Comparison of ENCODE assay signal across 10 cellular contexts in the genomic region with DNA sequence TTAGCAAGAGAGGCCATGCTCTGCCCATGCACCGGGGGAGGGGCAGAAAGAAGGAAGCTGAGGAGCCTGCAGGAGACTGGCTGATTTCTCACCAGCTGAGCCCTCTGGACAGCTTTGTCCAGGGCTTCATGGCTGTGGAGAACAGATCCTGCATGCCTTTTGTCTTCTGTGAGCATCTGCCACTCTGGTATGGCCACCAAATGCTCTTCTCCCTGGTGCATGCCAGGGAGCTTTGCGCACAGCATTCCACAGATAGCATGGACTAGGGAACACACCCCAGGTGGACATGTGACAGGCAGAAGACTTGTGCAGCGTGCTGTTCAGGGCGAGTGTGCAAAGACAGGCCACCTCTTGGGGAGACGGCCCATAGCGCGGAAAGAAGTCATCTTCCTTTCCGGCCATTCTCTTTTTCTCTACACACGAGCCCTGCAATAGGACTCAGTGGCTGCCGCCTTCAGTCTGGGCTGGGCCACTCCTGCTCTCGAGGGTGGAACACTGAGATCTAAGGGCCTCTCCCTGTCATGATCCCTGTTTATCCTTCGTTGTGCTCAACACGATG. TPM values are rescaled to one million over a fixed set of nuclear protein-coding genes. Genes with fewer than 3 reads are reported as not detected.
DNase-seq lines count a peak whose midpoint lies in the region; ATAC-seq and TF ChIP-seq lines count a peak whose summit lies in the region.
"Had no signal": no experiment of that assay in that cellular context is flagged by ENCODE, and none has a peak within 500 bp of the region (broad histone marks: within the 10 kb centered on the region; RNA-seq: fewer than 3 reads in every experiment).

No MANE protein-coding gene starts in this region.

- TF ChIP-seq CTCF in fibroblast of villous mesenchyme (IDR thresholded peaks at IDR 0.05; ENCODE audit: insufficient read depth, low read depth, low read length) (no peak), nephron (IDR thresholded peaks at IDR 0.05; ENCODE audit: unreplicated experiment in 3 of 3) (no peak), GM13976 (IDR thresholded peaks at IDR 0.05; ENCODE audit: borderline replicate concordance, control extremely low read depth, extremely low read depth, insufficient read depth, missing control alignments) (no peak)

- H3K27me3 ChIP-seq in aorta (ENCODE audit: control insufficient read depth in 1 of 2, insufficient read depth in 2 of 2, low read length in 1 of 2), result no peaks in the 10 kb centered on the region

- H3K36me3 Mint-ChIP-seq in nephron (ENCODE audit: low read depth), result no peaks in the 10 kb centered on the region
- H3K36me3 Mint-ChIP-seq: activated naive CD4-positive, alpha-beta T cell treated with anti-CD3 and anti-CD28 coated beads, Interleukin-2, amount 50 U/mL, for 24 hours; T-cell had no signal

- no peak overlapping the region for H3K27ac ChIP-seq in aorta (ENCODE audit: low read depth in 1 of 2, low read length in 2 of 2)

- 45 to 52% methylated on average over 13 of the region's 13 CpGs for WGBS in aorta, 2 donors

- in situ Hi-C loops in GM13976 (cut with MboI; ENCODE audit: low sequenced_read_pairs, unreplicated experiment), result no loop called here

- no peaks in the 10 kb centered on the region for H3K4me1 ChIP-seq in aorta (ENCODE audit: control insufficient read depth in 1 of 2, insufficient read depth in 2 of 2, low read length in 2 of 2)

- H3K27me3 Mint-ChIP-seq in nephron (ENCODE audit: low read depth), result peaks cover 10% of the 10 kb centered on the region

- H3K4me1 Mint-ChIP-seq in nephron, result peaks cover 61% of the 10 kb centered on the region

- DNase-seq in Right ventricle myocardium inferior (ENCODE audit: missing footprints) (no peak), cardiac septum (ENCODE audit: low spot score) (no peak), fibroblast of villous mesenchyme (ENCODE audit: low read depth) (no peak), aorta (no peak), GM13976 (ENCODE audit: low spot score) (no peak), T1000 (lab: John Stamatoyannopoulos, UW) (no peak)
- DNase-seq in activated effector memory CD4-positive, alpha-beta T cell treated with anti-CD3 and anti-CD28 coated beads, Interleukin-2, amount 50 U/mL, for 16 hours, result no peak

- peak overlapping the region; percentile 4 for H3K4me3 ChIP-seq in fibroblast of villous mesenchyme (ENCODE audit: low read depth, low read length)
- no peak overlapping the region for H3K4me3 ChIP-seq in aorta (ENCODE audit: low read length in 2 of 2)

- H3K36me3 ChIP-seq in aorta (ENCODE audit: control insufficient read depth in 1 of 2, insufficient read depth in 2 of 2, low read length in 1 of 2), result no peaks in the 10 kb centered on the region

- peak overlapping the region; percentile 84 to 86 (median 86) for H3K27ac Mint-ChIP-seq in nephron
- H3K27ac Mint-ChIP-seq: activated naive CD4-positive, alpha-beta T cell treated with anti-CD3 and anti-CD28 coated beads, Interleukin-2, amount 50 U/mL, for 24 hours; T-cell had no signal

- H3K9me3 ChIP-seq in aorta (ENCODE audit: control insufficient read depth, low read length), result no peaks in the 10 kb centered on the region

- peak overlapping the region; percentile 76 to 81 (median 76) for H3K4me3 Mint-ChIP-seq in nephron
- H3K4me3 Mint-ChIP-seq: activated naive CD4-positive, alpha-beta T cell treated with anti-CD3 and anti-CD28 coated beads, Interleukin-2, amount 50 U/mL, for 24 hours; T-cell had no signal

- intact Hi-C loops in Right ventricle myocardium inferior (cut with DNase I) (loop anchor here (5.0 to 10.0 kb wide), 3 partner anchors 39 to 433 kb away; no protein-coding TSS in a partner anchor), cardiac septum (cut with DNase I) (no loop called here), aorta (cut with DNase I) (no loop called here)

- peak; percentile 53 for ATAC-seq in Right ventricle myocardium inferior
- peak; percentile 37 for ATAC-seq in aorta (ENCODE audit: low FRiP score)
- ATAC-seq: T-cell had no signal

- H3K9me3 Mint-ChIP-seq in nephron, result no peaks in the 10 kb centered on the region
- H3K9me3 Mint-ChIP-seq: activated naive CD4-positive, alpha-beta T cell treated with anti-CD3 and anti-CD28 coated beads, Interleukin-2, amount 50 U/mL, for 24 hours; T-cell had no signal

RNA-seq across cellular contexts. Expression of gene GADD45G, which starts 56.7 kb away (rescaled TPM):
- total RNA-seq in Right ventricle myocardium inferior (47.6 TPM), cardiac septum (29.6 TPM), fibroblast of villous mesenchyme (0.43 and 0.64 TPM in 2 replicates), aorta (1 to 10 TPM; 4.5 to 4.7 TPM)
- 10 to 100 TPM in 1 of 2 donors, 1 to 10 TPM in 1; 8.1 to 30.4 TPM for polyA plus RNA-seq in aorta
